Comparison of ENCODE assay signal across 18 cellular contexts in the genomic region with DNA sequence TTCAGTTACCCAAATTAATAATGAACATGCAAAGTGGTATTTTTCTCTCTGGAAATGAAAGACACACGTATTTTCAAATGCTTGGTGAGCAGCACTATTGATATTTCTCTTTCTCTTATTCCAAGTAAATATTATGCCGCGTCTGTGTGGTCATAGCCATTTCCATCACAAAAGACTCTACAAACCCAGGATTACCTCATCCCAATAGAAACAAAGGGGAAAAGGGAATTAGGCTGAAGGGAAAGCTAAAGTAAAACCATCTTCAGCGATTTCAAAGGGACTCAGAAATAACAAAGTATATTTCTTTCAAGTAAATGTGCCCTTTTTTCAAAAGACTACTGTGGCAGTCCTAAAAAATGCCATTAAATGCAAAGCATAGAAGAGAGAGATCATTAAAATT.
DNase-seq lines count a peak whose midpoint lies in the region; ATAC-seq lines count a peak whose summit lies in the region.
"Had no signal": no experiment of that assay in that cellular context is flagged by ENCODE, and none has a peak within 500 bp of the region (broad histone marks: within the 10 kb centered on the region; RNA-seq: fewer than 3 reads in every experiment).

No MANE protein-coding gene starts in this region.

- H4K5ac ChIP-seq in mesendoderm (ENCODE audit: low read length) = no peak overlapping the region

- no peaks in the 10 kb centered on the region for H3K27me3 ChIP-seq in mesendoderm (ENCODE audit: insufficient read depth, low read length, poor library complexity)
- H3K27me3 ChIP-seq: colonic mucosa, vagina had no signal

- no peak overlapping the region for H3K4me3 Mint-ChIP-seq in activated T-helper 17 cell treated with anti-CD3 and anti-CD28 coated beads, Interleukin-2, amount 50 U/mL, for 72 hours
- H3K4me3 Mint-ChIP-seq: activated CD4-positive, alpha-beta memory T cell treated with anti-CD3 and anti-CD28 coated beads, Interleukin-2, amount 10 ng/mL, durations not matched to agents 7 days and 5 days; naive thymus-derived CD4-positive, alpha-beta T cell had no signal

- no peaks in the 10 kb centered on the region for H3K79me1 ChIP-seq in mesendoderm (ENCODE audit: low read length)

- peaks cover 15% of the 10 kb centered on the region for H3K27me3 Mint-ChIP-seq in activated T-helper 17 cell treated with anti-CD3 and anti-CD28 coated beads, Interleukin-2, amount 50 U/mL, for 72 hours

- H2AK5ac ChIP-seq in mesendoderm (ENCODE audit: low read length) = no peak overlapping the region

- H3K4ac ChIP-seq in mesendoderm (ENCODE audit: low read depth, low read length) = no peak overlapping the region

- H3K4me1 ChIP-seq in mesendoderm (ENCODE audit: control insufficient read depth, low read depth, low read length) = no peaks in the 10 kb centered on the region
- H3K4me1 ChIP-seq: colonic mucosa, vagina had no signal

- no peak overlapping the region for H3K23ac ChIP-seq in mesendoderm (ENCODE audit: low read length)

- no peak overlapping the region for H2BK5ac ChIP-seq in mesendoderm (ENCODE audit: low read length)

- H3K18ac ChIP-seq in mesendoderm (ENCODE audit: low read length) = no peak overlapping the region

- no peak overlapping the region for H3K27ac ChIP-seq in mesendoderm (ENCODE audit: low read depth, low read length)
- H3K27ac ChIP-seq: colonic mucosa, HL-60, SK-N-MC, vagina had no signal

- DNase-seq in EH (ENCODE audit: low read depth) = peak; percentile 22
- peak; percentile 55 for DNase-seq in NCI-H2029 treated with DMSO at 0.1 percent for 48 hours (lab: John Stamatoyannopoulos, UW)
- peak; percentile 12 to 30 for DNase-seq in dermis microvascular lymphatic vessel endothelial cell (ENCODE audit: low read depth in 2 of 2)
- peak; percentile 46 for DNase-seq in mesendoderm
- DNase-seq in mesenteric fat pad (ENCODE audit: low spot score) = no peak
- no peak for DNase-seq in DMS53 (lab: John Stamatoyannopoulos, UW)
- DNase-seq: activated CD4-positive, alpha-beta memory T cell treated with anti-CD3 and anti-CD28 coated beads, Interleukin-2, amount 10 ng/mL, durations not matched to agents 7 days and 5 days; AML-193; colonic mucosa; hippocampal formation; left ventricle myocardium superior; naive thymus-derived CD4-positive, alpha-beta T cell; NCI-H345 had no signal

- no peak overlapping the region for H3K9ac ChIP-seq in mesendoderm (ENCODE audit: low read length)

- H3K36me3 Mint-ChIP-seq in activated T-helper 17 cell treated with anti-CD3 and anti-CD28 coated beads, Interleukin-2, amount 50 U/mL, for 72 hours (ENCODE audit: low read depth) = no peaks in the 10 kb centered on the region
- H3K36me3 Mint-ChIP-seq: naive thymus-derived CD4-positive, alpha-beta T cell had no signal

- H3K4me3 ChIP-seq in mesendoderm (ENCODE audit: low read length) = no peak overlapping the region
- H3K4me3 ChIP-seq: colonic mucosa, SK-N-MC, vagina had no signal

- H2BK120ac ChIP-seq in mesendoderm (ENCODE audit: low read depth, low read length) = no peak overlapping the region

- H3K79me2 ChIP-seq in mesendoderm (ENCODE audit: control insufficient read depth, insufficient read depth, low read length) = no peaks in the 10 kb centered on the region

- no peak overlapping the region for H2BK15ac ChIP-seq in mesendoderm (replicated peaks; ENCODE audit: low read depth)

- ATAC-seq in HG02571 (IDR thresholded peaks at IDR 0.05; ENCODE audit: unreplicated experiment) = no peak
- no peak for ATAC-seq in activated T-helper 17 cell treated with anti-CD3 and anti-CD28 coated beads, Interleukin-2, amount 50 U/mL, for 72 hours (replicated peaks)
- ATAC-seq: left ventricle myocardium superior; naive thymus-derived CD4-positive, alpha-beta T cell had no signal

- H3K4me1 Mint-ChIP-seq in activated T-helper 17 cell treated with anti-CD3 and anti-CD28 coated beads, Interleukin-2, amount 50 U/mL, for 72 hours = no peaks in the 10 kb centered on the region
- H3K4me1 Mint-ChIP-seq: activated CD4-positive, alpha-beta memory T cell treated with anti-CD3 and anti-CD28 coated beads, Interleukin-2, amount 10 ng/mL, durations not matched to agents 7 days and 5 days; naive thymus-derived CD4-positive, alpha-beta T cell had no signal

- H3K4me2 ChIP-seq in mesendoderm (ENCODE audit: low read length) = no peak overlapping the region

- no peaks in the 10 kb centered on the region for H3K9me3 Mint-ChIP-seq in activated T-helper 17 cell treated with anti-CD3 and anti-CD28 coated beads, Interleukin-2, amount 50 U/mL, for 72 hours

- H3K36me3 ChIP-seq in mesendoderm (ENCODE audit: control insufficient read depth, insufficient read depth, low read length) = no peaks in the 10 kb centered on the region
- H3K36me3 ChIP-seq: colonic mucosa, vagina had no signal

- H3K56ac ChIP-seq in mesendoderm (ENCODE audit: low read length) = no peak overlapping the region

- H4K8ac ChIP-seq in mesendoderm (ENCODE audit: low read depth, low read length) = no peak overlapping the region

- H3K27ac Mint-ChIP-seq in activated T-helper 17 cell treated with anti-CD3 and anti-CD28 coated beads, Interleukin-2, amount 50 U/mL, for 72 hours = no peak overlapping the region
- H3K27ac Mint-ChIP-seq: activated CD4-positive, alpha-beta memory T cell treated with anti-CD3 and anti-CD28 coated beads, Interleukin-2, amount 10 ng/mL, durations not matched to agents 7 days and 5 days; naive thymus-derived CD4-positive, alpha-beta T cell had no signal

- WGBS in mesendoderm (ENCODE audit: extremely low coverage, insufficient coverage, low lambda C conversion rate) = no CpG with 5 or more reads among the region's 4 CpGs

Comparison
In these comparisons a context has a peak if more than half of its experiments do, and no peak if none do; other contexts are left out.
1. DNase-seq: peak in EH (single experiment), NCI-H2029 treated with DMSO at 0.1 percent for 48 hours (single experiment), dermis microvascular lymphatic vessel endothelial cell (2 of 2) and mesendoderm (single experiment); none in mesenteric fat pad (single experiment) and DMS53 (single experiment).